8 cellular contexts compared by ENCODE assay signal in the genomic region with DNA sequence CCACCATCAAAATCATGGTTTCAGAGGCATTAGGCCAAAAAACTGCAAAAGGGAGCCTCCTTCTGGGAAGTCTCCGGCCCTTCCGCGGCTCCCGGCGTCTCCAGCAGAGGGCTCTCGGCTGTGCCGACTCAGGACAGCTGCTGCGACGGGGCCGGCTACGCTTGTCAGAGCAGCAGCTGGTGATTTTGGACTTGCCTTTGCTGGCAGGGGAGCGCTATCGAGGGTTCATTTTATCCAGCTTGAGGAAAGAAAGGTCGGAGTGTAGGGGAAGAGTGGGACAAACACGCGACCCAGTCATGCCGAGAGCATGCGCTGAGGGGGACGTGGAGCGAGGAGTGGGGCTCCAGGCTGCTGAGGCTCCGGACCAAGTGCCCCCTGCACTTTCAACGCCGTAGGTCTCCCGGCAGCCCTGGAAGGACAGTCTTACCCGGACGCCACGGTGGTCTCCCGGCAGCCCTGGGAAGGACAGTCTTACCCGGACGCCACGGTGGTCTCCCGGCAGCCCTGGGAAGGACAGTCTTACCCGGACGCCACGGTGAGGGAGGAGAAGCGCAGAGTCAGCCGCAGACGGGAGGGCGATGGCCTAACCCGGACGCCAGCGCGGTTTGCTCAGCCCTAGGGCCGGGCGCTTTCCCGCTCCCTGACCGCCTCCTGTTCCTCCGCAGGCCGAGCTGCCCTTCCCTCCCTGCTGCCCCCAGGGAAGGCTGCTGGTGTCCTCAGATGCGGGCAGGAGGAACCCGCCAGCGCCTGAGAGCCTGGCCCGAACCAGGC. TPM values are rescaled to one million over a fixed set of nuclear protein-coding genes. Genes with fewer than 3 reads are reported as not detected.
A peak's percentile ranks its signal among the peaks of the same experiment; 100 is the strongest.
DNase-seq lines count a peak whose midpoint lies in the region; ATAC-seq and TF ChIP-seq lines count a peak whose summit lies in the region.

No MANE protein-coding gene starts in this region.

- no peaks in the 10 kb centered on the region for H3K27me3 ChIP-seq in endocrine pancreas (ENCODE audit: control insufficient read depth, insufficient read depth, low read length)

- TF ChIP-seq CTCF in GM10248 (IDR thresholded peaks at IDR 0.05; ENCODE audit: control extremely low read depth, extremely low read depth, low read depth, missing control alignments), result peak; percentile 79
- peak; percentile 91 for TF ChIP-seq CTCF in HFFc6 (IDR thresholded peaks at IDR 0.05)

- H3K36me3 ChIP-seq in endocrine pancreas (ENCODE audit: control insufficient read depth, insufficient read depth, low read length), result no peaks in the 10 kb centered on the region

- peaks cover 6% of the 10 kb centered on the region; the same call in 1 of the 2 replicates for H3K27me3 Mint-ChIP-seq in HFFc6 (ENCODE audit: insufficient read depth)
- H3K27me3 Mint-ChIP-seq in memory B cell, result no peaks in the 10 kb centered on the region

- peak overlapping the region; percentile 85 for H3K9ac ChIP-seq in endocrine pancreas (ENCODE audit: control insufficient read depth, insufficient read depth, low read length)

- H3K4me3 Mint-ChIP-seq in HFFc6, result peak overlapping the region; percentile 86
- peak overlapping the region; percentile 76 for H3K4me3 Mint-ChIP-seq in memory B cell

- H3K9me3 Mint-ChIP-seq in HFFc6 (no peaks in the 10 kb centered on the region), memory B cell (peaks cover 1% of the 10 kb centered on the region)

- POLR2A ChIA-PET in GM10248 (lab: Yijun Ruan, JAX), result no interaction called here

- no peaks in the 10 kb centered on the region for H3K4me1 ChIP-seq in endocrine pancreas (ENCODE audit: control insufficient read depth, insufficient read depth, low read length)

- H3K4me3 ChIP-seq in endocrine pancreas (ENCODE audit: control insufficient read depth, insufficient read depth, low read length), result no peak overlapping the region

- H3K4me1 Mint-ChIP-seq in HFFc6 (ENCODE audit: low read depth), result peaks cover 19% of the 10 kb centered on the region
- peaks cover 3% of the 10 kb centered on the region for H3K4me1 Mint-ChIP-seq in memory B cell

- peak overlapping the region; percentile 57 for H3K27ac Mint-ChIP-seq in HFFc6
- peak overlapping the region; percentile 79 for H3K27ac Mint-ChIP-seq in memory B cell

- DNase-seq in GM10248 (ENCODE audit: extremely low spot score) (peak; percentile 78), HFFc6 (peak; percentile 86), NCI-H2107 treated with DMSO at 0.1 percent for 48 hours (lab: John Stamatoyannopoulos, UW; ENCODE audit: unreplicated experiment) (peak; percentile 25), memory B cell (ENCODE audit: low spot score in 2 of 2) (peak; percentile 26 to 54)
- peak; percentile 11 to 12 for DNase-seq in activated CD8-positive, alpha-beta memory T cell treated with anti-CD3 and anti-CD28 coated beads for 4 hours (ENCODE audit: low read depth in 2 of 2)
- peak; percentile 29 for DNase-seq in stimulated activated CD8-positive, alpha-beta memory T cell treated with anti-CD3 and anti-CD28 coated beads, Interleukin-12 subunit alpha, Interleukin-12 subunit beta, amount 100 ng/mL, for 4 hours (ENCODE audit: low read depth)

- H3K36me3 Mint-ChIP-seq in HFFc6 (ENCODE audit: low read depth), result peaks cover 14% of the 10 kb centered on the region
- H3K36me3 Mint-ChIP-seq in memory B cell, result peaks cover 16% of the 10 kb centered on the region

- CTCF ChIA-PET in GM10248 (lab: Yijun Ruan, JAX), result interaction anchor here (0.9 to 5.7 kb wide), 6 partner anchors 11 to 167 kb away, joined by 3 to 39 read pairs (median 4); a partner anchor contains a TSS

- peak; percentile 92 for ATAC-seq in memory B cell (ENCODE audit: low read depth)
- no peak for ATAC-seq in HG03025 (IDR thresholded peaks at IDR 0.05; ENCODE audit: low FRiP score, unreplicated experiment)

- no peaks in the 10 kb centered on the region for H3K9me3 ChIP-seq in endocrine pancreas (ENCODE audit: control insufficient read depth, low read length)

RNA-seq across cellular contexts. Expression of a gene that starts 21.7 kb away (rescaled TPM):
- total RNA-seq in HFFc6 (2021; fragmentation: NEBNext Ultra II Directional; extraction: Animal tissue kit (Norgen Biotek cat#: 25700)), result 10 to 100 TPM; 50.1 to 61.0 (median 57.0) TPM

Comparison
In these comparisons a context has a peak if more than half of its experiments do, and no peak if none do; other contexts are left out.
1. DNase-seq: peak in every context shown above with its lines; median percentile 86 in HFFc6; 78 in GM10248; 40 in memory B cell; 29 in stimulated activated CD8-positive, alpha-beta memory T cell treated with anti-CD3 and anti-CD28 coated beads, Interleukin-12 subunit alpha, Interleukin-12 subunit beta, amount 100 ng/mL, for 4 hours; 25 in NCI-H2107 treated with DMSO at 0.1 percent for 48 hours; 12 in activated CD8-positive, alpha-beta memory T cell treated with anti-CD3 and anti-CD28 coated beads for 4 hours.